In the genomic region with DNA sequence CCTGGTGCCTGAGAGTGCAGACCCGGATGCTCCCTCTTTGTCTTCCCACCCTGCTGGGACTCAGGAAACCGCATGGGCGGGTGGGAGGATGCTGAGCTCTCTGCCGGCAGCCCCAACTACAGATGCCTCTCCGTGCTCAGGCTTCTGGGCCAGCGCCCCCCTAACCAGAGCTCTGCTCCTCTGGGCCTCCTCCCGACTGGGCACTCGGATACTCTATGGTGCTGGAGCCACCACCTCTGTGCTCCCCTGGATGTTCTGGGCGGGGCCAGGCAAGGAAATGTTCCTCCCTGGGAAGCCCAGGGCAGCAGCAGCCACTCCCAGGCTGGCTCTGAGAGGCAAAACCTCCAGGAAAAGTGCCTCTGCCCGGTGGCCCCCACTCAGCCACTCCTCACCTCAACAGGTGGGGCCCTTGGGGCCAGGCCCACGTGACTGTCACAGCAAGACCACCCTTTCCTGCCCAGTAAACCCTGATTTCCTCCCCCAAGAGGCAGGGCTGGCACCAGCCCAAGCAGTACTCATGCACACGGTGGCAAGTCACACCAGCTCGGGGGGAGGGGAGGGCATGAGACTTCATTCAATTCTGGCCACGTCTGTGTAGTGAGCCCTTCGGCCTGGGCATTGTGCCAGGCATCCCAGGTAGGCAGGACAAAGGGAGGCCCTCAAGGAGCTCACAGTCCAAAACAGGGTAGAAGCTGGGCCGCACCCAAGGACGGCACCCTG, we compare ENCODE assay signal across 10 cellular contexts. TPM values are rescaled to one million over a fixed set of nuclear protein-coding genes. Genes with fewer than 3 reads are reported as not detected.
DNase-seq lines count a peak whose midpoint lies in the region; ATAC-seq and TF ChIP-seq lines count a peak whose summit lies in the region.
"Had no signal": no experiment of that assay in that cellular context is flagged by ENCODE, and none has a peak within 500 bp of the region (broad histone marks: within the 10 kb centered on the region; RNA-seq: fewer than 3 reads in every experiment).

No MANE protein-coding gene starts in this region.

- H3K36me3 Mint-ChIP-seq in CD8-positive, alpha-beta T cell: no peaks in the 10 kb centered on the region

- peak overlapping the region; percentile 13 for H3K27ac Mint-ChIP-seq in CD8-positive, alpha-beta T cell

- CTCF ChIA-PET in CD8-positive, alpha-beta T cell (lab: Charles Lee): interaction anchor here (0.7 to 1.0 kb wide), 2 partner anchors 17 to 20 kb away, joined by 3 read pairs; no protein-coding TSS in a partner anchor

- no peaks in the 10 kb centered on the region for H3K27me3 Mint-ChIP-seq in CD8-positive, alpha-beta T cell (ENCODE audit: low read depth)

- WGBS in adrenal gland, 4 donors: 53 to 63% (median 57%) methylated on average over 10 to 17 of the region's 17 CpGs

- H3K9me3 Mint-ChIP-seq in CD8-positive, alpha-beta T cell: peaks cover 2% of the 10 kb centered on the region

- POLR2A ChIA-PET in CD8-positive, alpha-beta T cell (lab: Charles Lee): no interaction called here

- H3K4me1 Mint-ChIP-seq in CD8-positive, alpha-beta T cell (ENCODE audit: low read depth): peaks cover 48% of the 10 kb centered on the region

- intact Hi-C loops in CD8-positive, alpha-beta T cell (cut with DNase I, micrococcal nuclease): no loop called here
- intact Hi-C loops in adrenal gland (cut with DNase I): no loop called here

- H3K27me3 ChIP-seq in CD8-positive, alpha-beta T cell (ENCODE audit: insufficient read depth, low read length): no peaks in the 10 kb centered on the region
- H3K27me3 ChIP-seq in foreskin keratinocyte (peaks cover 6% of the 10 kb centered on the region), adrenal gland (no peaks in the 10 kb centered on the region)
- H3K27me3 ChIP-seq: hepatocyte had no signal

- TF ChIP-seq POLR2A in adrenal gland (IDR thresholded peaks at IDR 0.05): no peak

- H3K4me1 ChIP-seq in CD8-positive, alpha-beta T cell (ENCODE audit: insufficient read depth, low read length): peaks cover 46% of the 10 kb centered on the region
- H3K4me1 ChIP-seq in foreskin keratinocyte: peaks cover 9% of the 10 kb centered on the region
- H3K4me1 ChIP-seq in adrenal gland (replicated peaks in 1 of 2): no peaks in the 10 kb centered on the region
- H3K4me1 ChIP-seq: psoas muscle had no signal

- H3K9me3 ChIP-seq in CD8-positive, alpha-beta T cell (ENCODE audit: low read length): no peaks in the 10 kb centered on the region
- H3K9me3 ChIP-seq in adrenal gland (replicated peaks in 1 of 3): no peaks in the 10 kb centered on the region
- H3K9me3 ChIP-seq: psoas muscle had no signal

- H3K4me3 ChIP-seq in CD8-positive, alpha-beta T cell (ENCODE audit: low read depth, low read length): peak overlapping the region; percentile 16
- H3K4me3 ChIP-seq in adrenal gland: no peak overlapping the region
- H3K4me3 ChIP-seq: hepatocyte, psoas muscle had no signal

- peak; percentile 52 for ATAC-seq in CD8-positive, alpha-beta T cell
- peak; percentile 16 for ATAC-seq in foreskin keratinocyte
- ATAC-seq: psoas muscle had no signal

- no peak overlapping the region for H3K27ac ChIP-seq in CD8-positive, alpha-beta T cell (ENCODE audit: low read depth, low read length)
- H3K27ac ChIP-seq in foreskin keratinocyte (no peak overlapping the region), adrenal gland (no peak overlapping the region)
- H3K27ac ChIP-seq: hepatocyte, psoas muscle had no signal

- peak overlapping the region; percentile 29 for H3K4me3 Mint-ChIP-seq in CD8-positive, alpha-beta T cell

- DNase-seq in NCI-H1417 (lab: John Stamatoyannopoulos, UW): peak; percentile 14 to 53 (median 33)
- no peak for DNase-seq in NCI-H1417 treated with DMSO at 0.1 percent for 48 hours (lab: John Stamatoyannopoulos, UW)
- peak in 2 of 7 experiments; percentile 18 to 25 for DNase-seq in CD8-positive, alpha-beta T cell
- peak; percentile 89 for DNase-seq in NCI-H345 treated with DMSO at 0.1 percent for 48 hours (lab: John Stamatoyannopoulos, UW; ENCODE audit: unreplicated experiment)
- no peak for DNase-seq in foreskin keratinocyte
- DNase-seq in adrenal gland: no peak
- DNase-seq in DMS79 treated with DMSO at 0.1 percent for 48 hours (lab: John Stamatoyannopoulos, UW): no peak
- no peak for DNase-seq in HuH-7.5 (ENCODE audit: low spot score)
- DNase-seq: psoas muscle had no signal

- no peak for TF ChIP-seq CTCF in CD8-positive, alpha-beta T cell (IDR thresholded peaks at IDR 0.05)
- no peak for TF ChIP-seq CTCF in foreskin keratinocyte (conservative IDR thresholded peaks at IDR 0.05)
- no peak for TF ChIP-seq CTCF in adrenal gland (IDR thresholded peaks at IDR 0.05)

- no peaks in the 10 kb centered on the region for H3K36me3 ChIP-seq in CD8-positive, alpha-beta T cell (ENCODE audit: insufficient read depth, low read length)
- H3K36me3 ChIP-seq in adrenal gland (replicated peaks in 1 of 2): no peaks in the 10 kb centered on the region

RNA-seq across cellular contexts. Expression of gene TCF20, which starts 54.7 kb away (rescaled TPM):
- 10 to 100 TPM; 50.7 to 60.6 TPM for total RNA-seq in CD8-positive, alpha-beta T cell
- total RNA-seq in foreskin keratinocyte (54.4 and 55.9 TPM in 2 replicates), adrenal gland (10 to 100 TPM; 19.6 to 43.9 (median 28.3) TPM)
- polyA plus RNA-seq in foreskin keratinocyte (9.9 and 11.9 TPM in 2 replicates), adrenal gland (10 to 100 TPM in 2 of 3 donors, 1 to 10 TPM in 1; 5.6 to 16.2 (median 11.9) TPM)

Comparison
In these comparisons a context has a peak if more than half of its experiments do, and no peak if none do; other contexts are left out.
1. DNase-seq: peak in NCI-H1417 (3 of 3) and NCI-H345 treated with DMSO at 0.1 percent for 48 hours (single experiment); none in NCI-H1417 treated with DMSO at 0.1 percent for 48 hours (single experiment), foreskin keratinocyte (0 of 2), adrenal gland (0 of 7), DMS79 treated with DMSO at 0.1 percent for 48 hours (single experiment) and HuH-7.5 (single experiment).